In genomic region chr9:97972753-97973152, GRCh38 we compare ENCODE assay signal across 2 cellular contexts.
TF ChIP-seq lines count a peak whose summit lies in the region.

No MANE protein-coding gene starts in this region.

TF ChIP-seq in HEK293, 187 proteins besides CTCF, POLR2A, EP300 and RAD21:
- TF ChIP-seq ZNF2 (tag by site-specific recombination; IDR thresholded peaks at IDR 0.05) = no peak
- TF ChIP-seq ZNF623 (tag by site-specific recombination; IDR thresholded peaks at IDR 0.05) = no peak
- no peak for TF ChIP-seq WT1 (tag by site-specific recombination; IDR thresholded peaks at IDR 0.05)
- TF ChIP-seq ZIC2 (tag by site-specific recombination; IDR thresholded peaks at IDR 0.05) = no peak
- TF ChIP-seq ZNF366 (tag by site-specific recombination; conservative IDR thresholded peaks at IDR 0.05) = peak; percentile 62
- TF ChIP-seq ZNF571 (tag by site-specific recombination; IDR thresholded peaks at IDR 0.05) = no peak
- peak; percentile 46; the same call in 1 of the 2 replicates for TF ChIP-seq PRDM1 (tag by site-specific recombination; IDR thresholded peaks at IDR 0.05)
- TF ChIP-seq, protein P1, sequence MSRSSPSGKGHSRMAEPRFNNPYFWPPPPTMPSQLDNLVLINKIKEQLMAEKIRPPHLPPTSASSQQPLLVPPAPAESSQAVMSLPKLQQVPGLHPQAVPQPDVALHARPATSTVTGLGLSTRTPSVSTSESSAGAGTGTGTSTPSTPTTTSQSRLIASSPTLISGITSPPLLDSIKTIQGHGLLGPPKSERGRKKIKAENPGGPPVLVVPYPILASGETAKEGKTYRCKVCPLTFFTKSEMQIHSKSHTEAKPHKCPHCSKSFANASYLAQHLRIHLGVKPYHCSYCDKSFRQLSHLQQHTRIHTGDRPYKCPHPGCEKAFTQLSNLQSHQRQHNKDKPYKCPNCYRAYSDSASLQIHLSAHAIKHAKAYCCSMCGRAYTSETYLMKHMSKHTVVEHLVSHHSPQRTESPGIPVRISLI (tag by site-specific recombination; IDR thresholded peaks at IDR 0.05) = no peak

TF ChIP-seq in K562, 482 proteins besides CTCF, POLR2A, EP300 and RAD21:
- no peak for TF ChIP-seq STAT5A (IDR thresholded peaks at IDR 0.05; ENCODE audit: borderline replicate concordance, low read length)
- no peak for TF ChIP-seq ZNF57 (CRISPR knock-in tag; IDR thresholded peaks at IDR 0.05)
- no peak for TF ChIP-seq ZBTB1 (CRISPR knock-in tag; IDR thresholded peaks at IDR 0.05; ENCODE audit: borderline replicate concordance, low read depth)
- no peak for TF ChIP-seq ILK (tag; IDR thresholded peaks at IDR 0.05; ENCODE audit: borderline replicate concordance, low read depth)
- TF ChIP-seq TAL1 (IDR thresholded peaks at IDR 0.05) = no peak
- no peak for TF ChIP-seq MTA1 (IDR thresholded peaks at IDR 0.05; ENCODE audit: borderline replicate concordance)
- TF ChIP-seq, protein P2, sequence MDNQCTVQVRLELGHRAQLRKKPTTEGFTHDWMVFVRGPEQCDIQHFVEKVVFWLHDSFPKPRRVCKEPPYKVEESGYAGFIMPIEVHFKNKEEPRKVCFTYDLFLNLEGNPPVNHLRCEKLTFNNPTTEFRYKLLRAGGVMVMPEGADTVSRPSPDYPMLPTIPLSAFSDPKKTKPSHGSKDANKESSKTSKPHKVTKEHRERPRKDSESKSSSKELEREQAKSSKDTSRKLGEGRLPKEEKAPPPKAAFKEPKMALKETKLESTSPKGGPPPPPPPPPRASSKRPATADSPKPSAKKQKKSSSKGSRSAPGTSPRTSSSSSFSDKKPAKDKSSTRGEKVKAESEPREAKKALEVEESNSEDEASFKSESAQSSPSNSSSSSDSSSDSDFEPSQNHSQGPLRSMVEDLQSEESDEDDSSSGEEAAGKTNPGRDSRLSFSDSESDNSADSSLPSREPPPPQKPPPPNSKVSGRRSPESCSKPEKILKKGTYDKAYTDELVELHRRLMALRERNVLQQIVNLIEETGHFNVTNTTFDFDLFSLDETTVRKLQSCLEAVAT (IDR thresholded peaks at IDR 0.05) = 0 out of 4 replicates have a peak, but pooled peaks of 1 of the 2 experiments have one; percentile 35
- TF ChIP-seq ZFP1 (CRISPR knock-in tag; IDR thresholded peaks at IDR 0.05) = no peak
- no peak for TF ChIP-seq CREBBP (IDR thresholded peaks at IDR 0.05; ENCODE audit: low read depth, low read length)
- TF ChIP-seq NFRKB (IDR thresholded peaks at IDR 0.05; ENCODE audit: low read depth) = no peak
- no peak for TF ChIP-seq NFE2L1 (tag; IDR thresholded peaks at IDR 0.05; ENCODE audit: borderline replicate concordance, low read depth)
- TF ChIP-seq RUNX1 (IDR thresholded peaks at IDR 0.05; ENCODE audit: low read depth) = no peak
- TF ChIP-seq NCOA4 (IDR thresholded peaks at IDR 0.05; ENCODE audit: partially characterized antibody) = peak; percentile 59
- TF ChIP-seq MEF2A (IDR thresholded peaks at IDR 0.05; ENCODE audit: control insufficient read depth, low read depth, low read length) = no peak
- no peak for TF ChIP-seq SMARCB1 (IDR thresholded peaks at IDR 0.05; ENCODE audit: insufficient read length, low read depth)
- TF ChIP-seq, protein P3, sequence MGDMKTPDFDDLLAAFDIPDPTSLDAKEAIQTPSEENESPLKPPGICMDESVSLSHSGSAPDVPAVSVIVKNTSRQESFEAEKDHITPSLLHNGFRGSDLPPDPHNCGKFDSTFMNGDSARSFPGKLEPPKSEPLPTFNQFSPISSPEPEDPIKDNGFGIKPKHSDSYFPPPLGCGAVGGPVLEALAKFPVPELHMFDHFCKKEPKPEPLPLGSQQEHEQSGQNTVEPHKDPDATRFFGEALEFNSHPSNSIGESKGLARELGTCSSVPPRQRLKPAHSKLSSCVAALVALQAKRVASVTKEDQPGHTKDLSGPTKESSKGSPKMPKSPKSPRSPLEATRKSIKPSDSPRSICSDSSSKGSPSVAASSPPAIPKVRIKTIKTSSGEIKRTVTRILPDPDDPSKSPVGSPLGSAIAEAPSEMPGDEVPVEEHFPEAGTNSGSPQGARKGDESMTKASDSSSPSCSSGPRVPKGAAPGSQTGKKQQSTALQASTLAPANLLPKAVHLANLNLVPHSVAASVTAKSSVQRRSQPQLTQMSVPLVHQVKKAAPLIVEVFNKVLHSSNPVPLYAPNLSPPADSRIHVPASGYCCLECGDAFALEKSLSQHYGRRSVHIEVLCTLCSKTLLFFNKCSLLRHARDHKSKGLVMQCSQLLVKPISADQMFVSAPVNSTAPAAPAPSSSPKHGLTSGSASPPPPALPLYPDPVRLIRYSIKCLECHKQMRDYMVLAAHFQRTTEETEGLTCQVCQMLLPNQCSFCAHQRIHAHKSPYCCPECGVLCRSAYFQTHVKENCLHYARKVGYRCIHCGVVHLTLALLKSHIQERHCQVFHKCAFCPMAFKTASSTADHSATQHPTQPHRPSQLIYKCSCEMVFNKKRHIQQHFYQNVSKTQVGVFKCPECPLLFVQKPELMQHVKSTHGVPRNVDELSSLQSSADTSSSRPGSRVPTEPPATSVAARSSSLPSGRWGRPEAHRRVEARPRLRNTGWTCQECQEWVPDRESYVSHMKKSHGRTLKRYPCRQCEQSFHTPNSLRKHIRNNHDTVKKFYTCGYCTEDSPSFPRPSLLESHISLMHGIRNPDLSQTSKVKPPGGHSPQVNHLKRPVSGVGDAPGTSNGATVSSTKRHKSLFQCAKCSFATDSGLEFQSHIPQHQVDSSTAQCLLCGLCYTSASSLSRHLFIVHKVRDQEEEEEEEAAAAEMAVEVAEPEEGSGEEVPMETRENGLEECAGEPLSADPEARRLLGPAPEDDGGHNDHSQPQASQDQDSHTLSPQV (IDR thresholded peaks at IDR 0.05) = no peak
- peak; percentile 34 for TF ChIP-seq ARHGAP35 (IDR thresholded peaks at IDR 0.05; ENCODE audit: partially characterized antibody)
- TF ChIP-seq PHB2 (IDR thresholded peaks at IDR 0.05; ENCODE audit: low read depth) = no peak
- TF ChIP-seq, protein P4, sequence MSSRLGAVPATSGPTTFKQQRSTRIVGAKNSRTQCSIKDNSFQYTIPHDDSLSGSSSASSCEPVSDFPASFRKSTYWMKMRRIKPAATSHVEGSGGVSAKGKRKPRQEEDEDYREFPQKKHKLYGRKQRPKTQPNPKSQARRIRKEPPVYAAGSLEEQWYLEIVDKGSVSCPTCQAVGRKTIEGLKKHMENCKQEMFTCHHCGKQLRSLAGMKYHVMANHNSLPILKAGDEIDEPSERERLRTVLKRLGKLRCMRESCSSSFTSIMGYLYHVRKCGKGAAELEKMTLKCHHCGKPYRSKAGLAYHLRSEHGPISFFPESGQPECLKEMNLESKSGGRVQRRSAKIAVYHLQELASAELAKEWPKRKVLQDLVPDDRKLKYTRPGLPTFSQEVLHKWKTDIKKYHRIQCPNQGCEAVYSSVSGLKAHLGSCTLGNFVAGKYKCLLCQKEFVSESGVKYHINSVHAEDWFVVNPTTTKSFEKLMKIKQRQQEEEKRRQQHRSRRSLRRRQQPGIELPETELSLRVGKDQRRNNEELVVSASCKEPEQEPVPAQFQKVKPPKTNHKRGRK (tag; IDR thresholded peaks at IDR 0.05) = peak; percentile 39; the same call in 1 of the 2 replicates
- TF ChIP-seq THRAP3 (IDR thresholded peaks at IDR 0.05; ENCODE audit: borderline replicate concordance) = 0 out of 2 replicates have a peak, but pooled peaks have one; percentile 37
- TF ChIP-seq ETV1 (tag; conservative IDR thresholded peaks at IDR 0.05; ENCODE audit: low read depth) = no peak
- no peak for TF ChIP-seq RHOXF2B (CRISPR knock-in tag; conservative IDR thresholded peaks at IDR 0.05)
- no peak for TF ChIP-seq ZBTB2 (IDR thresholded peaks at IDR 0.05)
- no peak for TF ChIP-seq ATF1 (CRISPR knock-in tag; IDR thresholded peaks at IDR 0.05)
- TF ChIP-seq ATF1 (tag; IDR thresholded peaks at IDR 0.05) = no peak
- 0 out of 2 replicates have a peak, but pooled peaks have one; percentile 27 for TF ChIP-seq HLTF (IDR thresholded peaks at IDR 0.05)
- no peak for TF ChIP-seq TSC22D4 (tag; IDR thresholded peaks at IDR 0.05)
- no peak for TF ChIP-seq BRCA1 (IDR thresholded peaks at IDR 0.05)
- TF ChIP-seq BRCA1 (CRISPR knock-in tag; IDR thresholded peaks at IDR 0.05) = no peak
- no peak for TF ChIP-seq HDAC6 (IDR thresholded peaks at IDR 0.05; ENCODE audit: low read depth, low read length)
- TF ChIP-seq ZNF699 (CRISPR knock-in tag; IDR thresholded peaks at IDR 0.05; ENCODE audit: insufficient replicate concordance) = no peak
- no peak for TF ChIP-seq MTA2 (IDR thresholded peaks at IDR 0.05; ENCODE audit: low read depth)
- no peak for TF ChIP-seq FOXP4 (CRISPR knock-in tag; IDR thresholded peaks at IDR 0.05; ENCODE audit: borderline replicate concordance)
- no peak for TF ChIP-seq GABPB2 (CRISPR knock-in tag; conservative IDR thresholded peaks at IDR 0.05)
- no peak for TF ChIP-seq ZKSCAN3 (CRISPR knock-in tag; IDR thresholded peaks at IDR 0.05)
